ENCODE assay signal across 1 cellular context in the genomic region with DNA sequence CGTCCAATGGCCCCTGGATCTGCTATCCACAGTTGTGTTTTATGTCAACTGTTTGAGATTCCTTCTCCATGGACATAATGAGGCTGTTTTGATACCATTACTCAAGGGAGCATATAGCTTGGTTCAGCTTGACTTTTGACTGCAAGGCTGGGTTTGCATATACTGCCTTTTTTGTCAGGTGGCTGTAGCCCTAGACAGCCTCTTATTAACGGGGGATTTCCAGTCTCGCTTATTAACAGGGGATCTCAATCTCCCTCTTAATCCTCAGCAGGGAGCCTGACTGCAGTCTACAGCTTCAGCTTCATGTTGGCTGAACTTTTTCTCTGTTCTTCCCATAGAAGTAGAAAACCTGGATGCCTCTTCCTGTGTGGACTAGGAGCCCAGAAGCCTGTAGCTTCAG.
TF ChIP-seq lines count a peak whose summit lies in the region.

No MANE protein-coding gene starts in this region.

TF ChIP-seq in H1, 55 proteins besides CTCF, POLR2A, EP300 and RAD21 (continued from another document):
- TF ChIP-seq, protein P1, sequence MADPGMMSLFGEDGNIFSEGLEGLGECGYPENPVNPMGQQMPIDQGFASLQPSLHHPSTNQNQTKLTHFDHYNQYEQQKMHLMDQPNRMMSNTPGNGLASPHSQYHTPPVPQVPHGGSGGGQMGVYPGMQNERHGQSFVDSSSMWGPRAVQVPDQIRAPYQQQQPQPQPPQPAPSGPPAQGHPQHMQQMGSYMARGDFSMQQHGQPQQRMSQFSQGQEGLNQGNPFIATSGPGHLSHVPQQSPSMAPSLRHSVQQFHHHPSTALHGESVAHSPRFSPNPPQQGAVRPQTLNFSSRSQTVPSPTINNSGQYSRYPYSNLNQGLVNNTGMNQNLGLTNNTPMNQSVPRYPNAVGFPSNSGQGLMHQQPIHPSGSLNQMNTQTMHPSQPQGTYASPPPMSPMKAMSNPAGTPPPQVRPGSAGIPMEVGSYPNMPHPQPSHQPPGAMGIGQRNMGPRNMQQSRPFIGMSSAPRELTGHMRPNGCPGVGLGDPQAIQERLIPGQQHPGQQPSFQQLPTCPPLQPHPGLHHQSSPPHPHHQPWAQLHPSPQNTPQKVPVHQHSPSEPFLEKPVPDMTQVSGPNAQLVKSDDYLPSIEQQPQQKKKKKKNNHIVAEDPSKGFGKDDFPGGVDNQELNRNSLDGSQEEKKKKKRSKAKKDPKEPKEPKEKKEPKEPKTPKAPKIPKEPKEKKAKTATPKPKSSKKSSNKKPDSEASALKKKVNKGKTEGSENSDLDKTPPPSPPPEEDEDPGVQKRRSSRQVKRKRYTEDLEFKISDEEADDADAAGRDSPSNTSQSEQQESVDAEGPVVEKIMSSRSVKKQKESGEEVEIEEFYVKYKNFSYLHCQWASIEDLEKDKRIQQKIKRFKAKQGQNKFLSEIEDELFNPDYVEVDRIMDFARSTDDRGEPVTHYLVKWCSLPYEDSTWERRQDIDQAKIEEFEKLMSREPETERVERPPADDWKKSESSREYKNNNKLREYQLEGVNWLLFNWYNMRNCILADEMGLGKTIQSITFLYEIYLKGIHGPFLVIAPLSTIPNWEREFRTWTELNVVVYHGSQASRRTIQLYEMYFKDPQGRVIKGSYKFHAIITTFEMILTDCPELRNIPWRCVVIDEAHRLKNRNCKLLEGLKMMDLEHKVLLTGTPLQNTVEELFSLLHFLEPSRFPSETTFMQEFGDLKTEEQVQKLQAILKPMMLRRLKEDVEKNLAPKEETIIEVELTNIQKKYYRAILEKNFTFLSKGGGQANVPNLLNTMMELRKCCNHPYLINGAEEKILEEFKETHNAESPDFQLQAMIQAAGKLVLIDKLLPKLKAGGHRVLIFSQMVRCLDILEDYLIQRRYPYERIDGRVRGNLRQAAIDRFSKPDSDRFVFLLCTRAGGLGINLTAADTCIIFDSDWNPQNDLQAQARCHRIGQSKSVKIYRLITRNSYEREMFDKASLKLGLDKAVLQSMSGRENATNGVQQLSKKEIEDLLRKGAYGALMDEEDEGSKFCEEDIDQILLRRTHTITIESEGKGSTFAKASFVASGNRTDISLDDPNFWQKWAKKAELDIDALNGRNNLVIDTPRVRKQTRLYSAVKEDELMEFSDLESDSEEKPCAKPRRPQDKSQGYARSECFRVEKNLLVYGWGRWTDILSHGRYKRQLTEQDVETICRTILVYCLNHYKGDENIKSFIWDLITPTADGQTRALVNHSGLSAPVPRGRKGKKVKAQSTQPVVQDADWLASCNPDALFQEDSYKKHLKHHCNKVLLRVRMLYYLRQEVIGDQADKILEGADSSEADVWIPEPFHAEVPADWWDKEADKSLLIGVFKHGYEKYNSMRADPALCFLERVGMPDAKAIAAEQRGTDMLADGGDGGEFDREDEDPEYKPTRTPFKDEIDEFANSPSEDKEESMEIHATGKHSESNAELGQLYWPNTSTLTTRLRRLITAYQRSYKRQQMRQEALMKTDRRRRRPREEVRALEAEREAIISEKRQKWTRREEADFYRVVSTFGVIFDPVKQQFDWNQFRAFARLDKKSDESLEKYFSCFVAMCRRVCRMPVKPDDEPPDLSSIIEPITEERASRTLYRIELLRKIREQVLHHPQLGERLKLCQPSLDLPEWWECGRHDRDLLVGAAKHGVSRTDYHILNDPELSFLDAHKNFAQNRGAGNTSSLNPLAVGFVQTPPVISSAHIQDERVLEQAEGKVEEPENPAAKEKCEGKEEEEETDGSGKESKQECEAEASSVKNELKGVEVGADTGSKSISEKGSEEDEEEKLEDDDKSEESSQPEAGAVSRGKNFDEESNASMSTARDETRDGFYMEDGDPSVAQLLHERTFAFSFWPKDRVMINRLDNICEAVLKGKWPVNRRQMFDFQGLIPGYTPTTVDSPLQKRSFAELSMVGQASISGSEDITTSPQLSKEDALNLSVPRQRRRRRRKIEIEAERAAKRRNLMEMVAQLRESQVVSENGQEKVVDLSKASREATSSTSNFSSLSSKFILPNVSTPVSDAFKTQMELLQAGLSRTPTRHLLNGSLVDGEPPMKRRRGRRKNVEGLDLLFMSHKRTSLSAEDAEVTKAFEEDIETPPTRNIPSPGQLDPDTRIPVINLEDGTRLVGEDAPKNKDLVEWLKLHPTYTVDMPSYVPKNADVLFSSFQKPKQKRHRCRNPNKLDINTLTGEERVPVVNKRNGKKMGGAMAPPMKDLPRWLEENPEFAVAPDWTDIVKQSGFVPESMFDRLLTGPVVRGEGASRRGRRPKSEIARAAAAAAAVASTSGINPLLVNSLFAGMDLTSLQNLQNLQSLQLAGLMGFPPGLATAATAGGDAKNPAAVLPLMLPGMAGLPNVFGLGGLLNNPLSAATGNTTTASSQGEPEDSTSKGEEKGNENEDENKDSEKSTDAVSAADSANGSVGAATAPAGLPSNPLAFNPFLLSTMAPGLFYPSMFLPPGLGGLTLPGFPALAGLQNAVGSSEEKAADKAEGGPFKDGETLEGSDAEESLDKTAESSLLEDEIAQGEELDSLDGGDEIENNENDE (IDR thresholded peaks at IDR 0.05; ENCODE audit: insufficient replicate concordance, low read length): no peak
- TF ChIP-seq RXRA (IDR thresholded peaks at IDR 0.05; ENCODE audit: insufficient read depth, low read depth, low read length) (no peak), SP1 (IDR thresholded peaks at IDR 0.05; ENCODE audit: low read depth, low read length) (no peak), CHD1 (IDR thresholded peaks at IDR 0.05; ENCODE audit: low read depth, low read length) (no peak)
